Comparison of ENCODE assay signal across 8 cellular contexts in genomic region chr17:74873874-74874614, GRCh38. TPM values are rescaled to one million over a fixed set of nuclear protein-coding genes. Genes with fewer than 3 reads are reported as not detected.
DNase-seq lines count a peak whose midpoint lies in the region; ATAC-seq and TF ChIP-seq lines count a peak whose summit lies in the region.

No MANE protein-coding gene starts in this region.

- peaks cover 25% of the 10 kb centered on the region for H3K4me1 Mint-ChIP-seq in activated CD4-positive, alpha-beta T cell treated with anti-CD3 and anti-CD28 coated beads, Interleukin-2, amount 10 ng/mL, durations not matched to agents 24 days and 14 days

- peaks cover 0 to 2% (median 0%) of the 10 kb centered on the region in 3 donors for H3K27me3 ChIP-seq in psoas muscle (ENCODE audit: insufficient read depth in 3 of 3, low read length in 2 of 3)

- TF ChIP-seq CTCF in psoas muscle (IDR thresholded peaks at IDR 0.05), result no peak
- no peak for TF ChIP-seq CTCF in GM13977 (IDR thresholded peaks at IDR 0.05; ENCODE audit: extremely low read depth, insufficient read depth, missing control alignments)

- intact Hi-C loops in activated CD4-positive, alpha-beta T cell treated with anti-CD3 and anti-CD28 coated beads, Interleukin-2, amount 10 ng/mL, durations not matched to agents 24 days and 14 days (cut with micrococcal nuclease), result loop anchor here (1.0 to 5.0 kb wide), 4 partner anchors 22 to 138 kb away; partner anchors contain the start of genes MRPL58, NAT9 and NHERF1
- intact Hi-C loops in psoas muscle (cut with DNase I), result no loop called here

- in situ Hi-C loops in GM13977 (cut with MboI; ENCODE audit: low pct_unique_long_range_greater_than_20kb, low sequenced_read_pairs, unreplicated experiment), result no loop called here

- H3K4me1 ChIP-seq in psoas muscle, result peaks cover 7% of the 10 kb centered on the region

- TF ChIP-seq POLR2A in erythroblast (IDR thresholded peaks at IDR 0.05; ENCODE audit: low read length), result no peak

- 60 to 65% (median 62%) methylated on average over 6 of the region's 6 CpGs for WGBS in psoas muscle, 3 donors

- H3K36me3 Mint-ChIP-seq in activated CD4-positive, alpha-beta T cell treated with anti-CD3 and anti-CD28 coated beads, Interleukin-2, amount 10 ng/mL, durations not matched to agents 24 days and 14 days (ENCODE audit: low read depth), result peaks cover 8% of the 10 kb centered on the region

- no peaks in the 10 kb centered on the region for H3K27me3 Mint-ChIP-seq in activated CD4-positive, alpha-beta T cell treated with anti-CD3 and anti-CD28 coated beads, Interleukin-2, amount 10 ng/mL, durations not matched to agents 24 days and 14 days

- peak; percentile 59 for DNase-seq in activated CD4-positive, alpha-beta T cell treated with anti-CD3 and anti-CD28 coated beads, Interleukin-2, amount 10 ng/mL, durations not matched to agents 24 days and 14 days
- DNase-seq in activated CD4-positive, alpha-beta T cell treated with anti-CD3 and anti-CD28 coated beads, Interleukin-2, amount 50 U/mL, for 48 hours, result no peak
- DNase-seq in SHP77 treated with DMSO at 0.1 percent for 48 hours (lab: John Stamatoyannopoulos, UW) (peak; percentile 48), erythroblast (lab: John Stamatoyannopoulos, UW) (peak; percentile 72 to 76), psoas muscle (no peak), NCI-H187 (lab: John Stamatoyannopoulos, UW) (no peak), GM13977 (ENCODE audit: low spot score) (no peak), GM19238 (ENCODE audit: insufficient read length, low spot score) (no peak)

- no peaks in the 10 kb centered on the region for H3K9me3 ChIP-seq in psoas muscle

- peak overlapping the region; percentile 94 for H3K27ac ChIP-seq in psoas muscle

- no peak for ATAC-seq in psoas muscle

- H3K36me3 ChIP-seq in psoas muscle (ENCODE audit: insufficient read depth in 1 of 2, low read depth in 1 of 2), result no peaks in the 10 kb centered on the region

- peak overlapping the region; percentile 89 for H3K4me3 Mint-ChIP-seq in activated CD4-positive, alpha-beta T cell treated with anti-CD3 and anti-CD28 coated beads, Interleukin-2, amount 10 ng/mL, durations not matched to agents 24 days and 14 days

- H3K27ac Mint-ChIP-seq in activated CD4-positive, alpha-beta T cell treated with anti-CD3 and anti-CD28 coated beads, Interleukin-2, amount 10 ng/mL, durations not matched to agents 24 days and 14 days, result peak overlapping the region; percentile 84

- peak overlapping the region; percentile 83 for H3K4me3 ChIP-seq in psoas muscle

- no peaks in the 10 kb centered on the region for H3K9me3 Mint-ChIP-seq in activated CD4-positive, alpha-beta T cell treated with anti-CD3 and anti-CD28 coated beads, Interleukin-2, amount 10 ng/mL, durations not matched to agents 24 days and 14 days

RNA-seq across cellular contexts. Expression of gene FDXR, which starts 1.2 kb away (rescaled TPM):
- total RNA-seq in activated CD4-positive, alpha-beta T cell treated with anti-CD3 and anti-CD28 coated beads, Interleukin-2, amount 10 ng/mL, durations not matched to agents 24 days and 14 days, result 18.8 and 20.5 TPM in 2 replicates
- 1 to 10 TPM; 3.0 to 7.9 (median 4.2) TPM for total RNA-seq in psoas muscle
- 1 to 10 TPM; 3.4 to 4.7 (median 3.7) TPM for polyA plus RNA-seq in psoas muscle

RNA-seq across cellular contexts. Expression of gene GRIN2C, which starts 14.4 kb away (rescaled TPM):
- 0.05 and 0.19 TPM in 2 replicates for total RNA-seq in activated CD4-positive, alpha-beta T cell treated with anti-CD3 and anti-CD28 coated beads, Interleukin-2, amount 10 ng/mL, durations not matched to agents 24 days and 14 days
- under 1 TPM; 0.20 to 0.74 (median 0.37) TPM for total RNA-seq in psoas muscle
- polyA plus RNA-seq in psoas muscle, result under 1 TPM; 0.06 to 0.40 (median 0.10) TPM

RNA-seq across cellular contexts. Expression of gene FADS6, which starts 19.4 kb away (rescaled TPM):
- not detected in 2 replicates for total RNA-seq in activated CD4-positive, alpha-beta T cell treated with anti-CD3 and anti-CD28 coated beads, Interleukin-2, amount 10 ng/mL, durations not matched to agents 24 days and 14 days
- total RNA-seq in psoas muscle, result not detected
- under 1 TPM in 1 of 3 donors, not detected in 2; 0.01 TPM for polyA plus RNA-seq in psoas muscle

RNA-seq across cellular contexts. Expression of gene USH1G, which starts 49.0 kb away (rescaled TPM):
- not detected in 2 replicates for total RNA-seq in activated CD4-positive, alpha-beta T cell treated with anti-CD3 and anti-CD28 coated beads, Interleukin-2, amount 10 ng/mL, durations not matched to agents 24 days and 14 days
- total RNA-seq in psoas muscle, result not detected
- not detected for polyA plus RNA-seq in psoas muscle

RNA-seq across cellular contexts. Expression of gene OTOP2, which starts 50.0 kb away (rescaled TPM):
- total RNA-seq in activated CD4-positive, alpha-beta T cell treated with anti-CD3 and anti-CD28 coated beads, Interleukin-2, amount 10 ng/mL, durations not matched to agents 24 days and 14 days, result not detected in 2 replicates
- not detected for total RNA-seq in psoas muscle
- not detected for polyA plus RNA-seq in psoas muscle

Comparison
In these comparisons a context has a peak if more than half of its experiments do, and no peak if none do; other contexts are left out.
1. DNase-seq: peak in activated CD4-positive, alpha-beta T cell treated with anti-CD3 and anti-CD28 coated beads, Interleukin-2, amount 10 ng/mL, durations not matched to agents 24 days and 14 days (single experiment), SHP77 treated with DMSO at 0.1 percent for 48 hours (single experiment) and erythroblast (2 of 2); none in activated CD4-positive, alpha-beta T cell treated with anti-CD3 and anti-CD28 coated beads, Interleukin-2, amount 50 U/mL, for 48 hours (0 of 2), psoas muscle (0 of 2), NCI-H187 (0 of 2), GM13977 (single experiment) and GM19238 (single experiment).